2 cellular contexts compared by ENCODE assay signal in genomic region chr16:69534720-69535119, GRCh38.
TF ChIP-seq lines count a peak whose summit lies in the region.

No MANE protein-coding gene starts in this region.

TF ChIP-seq in IMR-90, 13 proteins besides CTCF, POLR2A, EP300 and RAD21:
- TF ChIP-seq MAFK (IDR thresholded peaks at IDR 0.05; ENCODE audit: low read depth, low read length) (no peak), MXI1 (IDR thresholded peaks at IDR 0.05; ENCODE audit: borderline replicate concordance, low read depth, low read length) (no peak), BHLHE40 (IDR thresholded peaks at IDR 0.05; ENCODE audit: low read depth, low read length) (no peak), FOS (IDR thresholded peaks at IDR 0.05; ENCODE audit: low read depth, low read length) (no peak), RCOR1 (IDR thresholded peaks at IDR 0.05; ENCODE audit: insufficient replicate concordance, low read length) (no peak), ELK1 (IDR thresholded peaks at IDR 0.05; ENCODE audit: borderline replicate concordance, low read depth, low read length) (no peak), CHD1 (IDR thresholded peaks at IDR 0.05; ENCODE audit: low read depth, low read length) (no peak), NFE2L2 (IDR thresholded peaks at IDR 0.05; ENCODE audit: low read depth, low read length) (no peak), RFX5 (IDR thresholded peaks at IDR 0.05; ENCODE audit: low read depth, low read length) (no peak), SMC3 (IDR thresholded peaks at IDR 0.05; ENCODE audit: low read depth, low read length) (no peak), CEBPB (IDR thresholded peaks at IDR 0.05; ENCODE audit: low read depth, low read length) (no peak), USF2 (IDR thresholded peaks at IDR 0.05; ENCODE audit: low read depth, low read length) (no peak), MAZ (IDR thresholded peaks at IDR 0.05; ENCODE audit: borderline replicate concordance, low read depth, low read length) (no peak)
TF ChIP-seq in IMR-90: peak in this region for 0.

TF ChIP-seq in H1, 55 proteins besides CTCF, POLR2A, EP300 and RAD21:
- peak; percentile 78 for TF ChIP-seq KDM1A (IDR thresholded peaks at IDR 0.05; ENCODE audit: borderline replicate concordance, low read length)
- TF ChIP-seq CEBPB (IDR thresholded peaks at IDR 0.05; ENCODE audit: low read depth, low read length), result no peak
